Comparison of ENCODE assay signal across 1 cellular context in the genomic region with DNA sequence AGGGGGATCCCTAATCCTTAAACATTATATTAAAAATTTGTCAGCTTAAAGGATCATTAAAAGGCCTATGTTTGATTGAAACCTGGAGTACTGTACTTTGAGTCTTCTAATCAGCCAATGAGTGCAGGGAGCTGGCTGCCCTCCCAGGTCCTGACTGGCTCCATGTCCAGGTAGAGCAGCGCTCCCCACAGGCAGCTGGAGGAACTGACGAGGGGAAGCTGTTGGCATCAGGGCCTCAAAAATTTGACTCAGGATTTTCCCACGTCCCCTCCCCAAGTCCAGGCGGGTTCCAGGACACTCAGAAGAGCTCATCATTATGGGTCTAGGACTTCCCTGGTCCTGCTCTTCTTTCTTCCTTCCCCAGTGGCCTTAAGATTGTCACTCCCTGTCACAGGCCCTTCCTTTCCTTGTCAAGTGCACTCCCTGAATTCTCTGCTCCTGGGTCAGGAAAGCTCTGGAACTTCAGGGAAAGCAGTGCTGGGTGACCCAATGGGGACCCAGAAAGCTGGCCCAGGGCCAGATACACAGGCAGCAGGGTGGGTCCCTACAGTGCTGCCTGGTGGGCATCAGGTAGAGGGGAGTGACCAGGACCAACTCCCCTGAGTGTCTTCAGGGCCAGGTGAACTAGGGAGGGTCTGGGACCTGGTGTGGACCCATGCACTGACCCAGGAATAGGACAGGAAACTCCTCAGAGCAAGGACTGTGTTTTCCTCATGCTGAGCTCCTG.
TF ChIP-seq lines count a peak whose summit lies in the region.

No MANE protein-coding gene starts in this region.

TF ChIP-seq in H1, 55 proteins besides CTCF, POLR2A, EP300 and RAD21:
- no peak for TF ChIP-seq RNF2 (IDR thresholded peaks at IDR 0.05; ENCODE audit: borderline replicate concordance, low read depth, low read length, missing control alignments, poor library complexity, severe bottlenecking)
- no peak for TF ChIP-seq BCL11A (IDR thresholded peaks at IDR 0.05; ENCODE audit: low read depth in 2 of 2, low read length in 2 of 2)
- TF ChIP-seq TBP (IDR thresholded peaks at IDR 0.05; ENCODE audit: low read depth, low read length): no peak
- TF ChIP-seq, protein P1, sequence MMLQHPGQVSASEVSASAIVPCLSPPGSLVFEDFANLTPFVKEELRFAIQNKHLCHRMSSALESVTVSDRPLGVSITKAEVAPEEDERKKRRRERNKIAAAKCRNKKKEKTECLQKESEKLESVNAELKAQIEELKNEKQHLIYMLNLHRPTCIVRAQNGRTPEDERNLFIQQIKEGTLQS (IDR thresholded peaks at IDR 0.05; ENCODE audit: insufficient read depth, low read depth, low read length): no peak
- no peak for TF ChIP-seq SP1 (IDR thresholded peaks at IDR 0.05; ENCODE audit: low read depth, low read length)
- TF ChIP-seq EZH2 (IDR thresholded peaks at IDR 0.05; ENCODE audit: low read depth, low read length, severe bottlenecking): no peak
- no peak for TF ChIP-seq RFX5 (IDR thresholded peaks at IDR 0.05; ENCODE audit: borderline replicate concordance, low read depth, low read length)
- no peak for TF ChIP-seq SAP30 (IDR thresholded peaks at IDR 0.05; ENCODE audit: insufficient read depth, insufficient replicate concordance, low read length)
- no peak for TF ChIP-seq BRCA1 (IDR thresholded peaks at IDR 0.05; ENCODE audit: low read depth, low read length)
- no peak for TF ChIP-seq NANOG (IDR thresholded peaks at IDR 0.05; ENCODE audit: insufficient read depth, low read depth, low read length, poor library complexity, severe bottlenecking)
- no peak for TF ChIP-seq SIN3A (conservative IDR thresholded peaks at IDR 0.05 in 1 of 2, IDR thresholded peaks at IDR 0.05 in 1 of 2; ENCODE audit: low read depth in 1 of 2, low read length in 2 of 2)
- no peak for TF ChIP-seq RBBP5 (IDR thresholded peaks at IDR 0.05; ENCODE audit: borderline replicate concordance, low read depth, low read length)
- TF ChIP-seq, protein P2, sequence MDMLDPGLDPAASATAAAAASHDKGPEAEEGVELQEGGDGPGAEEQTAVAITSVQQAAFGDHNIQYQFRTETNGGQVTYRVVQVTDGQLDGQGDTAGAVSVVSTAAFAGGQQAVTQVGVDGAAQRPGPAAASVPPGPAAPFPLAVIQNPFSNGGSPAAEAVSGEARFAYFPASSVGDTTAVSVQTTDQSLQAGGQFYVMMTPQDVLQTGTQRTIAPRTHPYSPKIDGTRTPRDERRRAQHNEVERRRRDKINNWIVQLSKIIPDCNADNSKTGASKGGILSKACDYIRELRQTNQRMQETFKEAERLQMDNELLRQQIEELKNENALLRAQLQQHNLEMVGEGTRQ (IDR thresholded peaks at IDR 0.05; ENCODE audit: low read length): no peak
- TF ChIP-seq ZNF274 (IDR thresholded peaks at IDR 0.05; ENCODE audit: borderline replicate concordance, extremely low read depth, low read length): no peak
- TF ChIP-seq NRF1 (IDR thresholded peaks at IDR 0.05; ENCODE audit: low read depth, low read length): no peak
- TF ChIP-seq FOSL1 (IDR thresholded peaks at IDR 0.05; ENCODE audit: insufficient read depth, low read depth, low read length): no peak
- TF ChIP-seq JUND (IDR thresholded peaks at IDR 0.05; ENCODE audit: low read length): no peak
- no peak for TF ChIP-seq POU5F1 (IDR thresholded peaks at IDR 0.05; ENCODE audit: low read depth, low read length)
